9 cellular contexts compared by ENCODE assay signal in genomic region chr7:123070702-123071286, GRCh38.
DNase-seq lines count a peak whose midpoint lies in the region; ATAC-seq and TF ChIP-seq lines count a peak whose summit lies in the region.
"Had no signal": no experiment of that assay in that cellular context is flagged by ENCODE, and none has a peak within 500 bp of the region (broad histone marks: within the 10 kb centered on the region; RNA-seq: fewer than 3 reads in every experiment).

No MANE protein-coding gene starts in this region.

- no peaks in the 10 kb centered on the region for H3K4me1 ChIP-seq in HEK293 (ENCODE audit: control insufficient read depth, insufficient read depth, low read length)
- no peaks in the 10 kb centered on the region for H3K4me1 ChIP-seq in Peyer's patch

- TF ChIP-seq POLR2A in Peyer's patch (IDR thresholded peaks at IDR 0.05) = no peak

- H3K4me3 ChIP-seq in HEK293 (ENCODE audit: low read depth, low read length) (no peak overlapping the region), Peyer's patch (no peak overlapping the region)

- POLR2A ChIA-PET in HEK293 (lab: Yijun Ruan, JAX) = no interaction called here

- no peak overlapping the region for H3K27ac ChIP-seq in HEK293 (ENCODE audit: extremely low read depth, low read depth, low read length)
- H3K27ac ChIP-seq in Peyer's patch = no peak overlapping the region

- no peaks in the 10 kb centered on the region for H3K27me3 ChIP-seq in Peyer's patch

- H3K36me3 ChIP-seq in HEK293 (ENCODE audit: control insufficient read depth in 2 of 2, insufficient read depth in 1 of 2, low read length in 2 of 2) (no peaks in the 10 kb centered on the region), Peyer's patch (no peaks in the 10 kb centered on the region)

- ATAC-seq in HG03045 (IDR thresholded peaks at IDR 0.05; ENCODE audit: unreplicated experiment) = no peak

- no peak for TF ChIP-seq CTCF in HEK293 (tag by site-specific recombination; IDR thresholded peaks at IDR 0.05)
- peak in 2 of 6 experiments; percentile 20 to 24 for TF ChIP-seq CTCF in Peyer's patch (IDR thresholded peaks at IDR 0.05)

- H3K9me3 ChIP-seq in HEK293 (ENCODE audit: control insufficient read depth, insufficient read depth, low read depth, low read length) (no peaks in the 10 kb centered on the region), Peyer's patch (no peaks in the 10 kb centered on the region)

- CTCF ChIA-PET in HEK293 (lab: Yijun Ruan, JAX) = interaction anchor here (0.8 to 1.2 kb wide), 3 partner anchors 13 to 84 kb away, joined by 3 to 4 read pairs (median 3); no protein-coding TSS in a partner anchor

- DNase-seq in EL (peak; percentile 1), RPMI8226 (peak; percentile 29), iris pigment epithelial cell (ENCODE audit: low read depth) (peak; percentile 20), Peyer's patch (no peak), cardiac septum (ENCODE audit: low spot score) (no peak)
- DNase-seq in activated CD4-positive, alpha-beta T cell treated with anti-CD3 and anti-CD28 coated beads, Interleukin-2, amount 50 U/mL, for 1 hour = no peak
- DNase-seq: activated CD8-positive, alpha-beta memory T cell treated with anti-CD3 and anti-CD28 coated beads for 24 hours had no signal

- intact Hi-C loops in cardiac septum (cut with DNase I) = no loop called here

TF ChIP-seq in HEK293, 187 proteins besides CTCF, POLR2A, EP300 and RAD21:
- TF ChIP-seq ZFP37 (tag by site-specific recombination; IDR thresholded peaks at IDR 0.05) (no peak), ZNF654 (tag by site-specific recombination; IDR thresholded peaks at IDR 0.05; ENCODE audit: low read depth) (peak; percentile 26)

Comparison
In these comparisons a context has a peak if more than half of its experiments do, and no peak if none do; other contexts are left out.
1. DNase-seq: peak in EL (single experiment), RPMI8226 (single experiment) and iris pigment epithelial cell (single experiment); none in Peyer's patch (0 of 3), activated CD4-positive, alpha-beta T cell treated with anti-CD3 and anti-CD28 coated beads, Interleukin-2, amount 50 U/mL, for 1 hour (single experiment) and cardiac septum (single experiment).